12 cellular contexts compared by ENCODE assay signal in the genomic region with DNA sequence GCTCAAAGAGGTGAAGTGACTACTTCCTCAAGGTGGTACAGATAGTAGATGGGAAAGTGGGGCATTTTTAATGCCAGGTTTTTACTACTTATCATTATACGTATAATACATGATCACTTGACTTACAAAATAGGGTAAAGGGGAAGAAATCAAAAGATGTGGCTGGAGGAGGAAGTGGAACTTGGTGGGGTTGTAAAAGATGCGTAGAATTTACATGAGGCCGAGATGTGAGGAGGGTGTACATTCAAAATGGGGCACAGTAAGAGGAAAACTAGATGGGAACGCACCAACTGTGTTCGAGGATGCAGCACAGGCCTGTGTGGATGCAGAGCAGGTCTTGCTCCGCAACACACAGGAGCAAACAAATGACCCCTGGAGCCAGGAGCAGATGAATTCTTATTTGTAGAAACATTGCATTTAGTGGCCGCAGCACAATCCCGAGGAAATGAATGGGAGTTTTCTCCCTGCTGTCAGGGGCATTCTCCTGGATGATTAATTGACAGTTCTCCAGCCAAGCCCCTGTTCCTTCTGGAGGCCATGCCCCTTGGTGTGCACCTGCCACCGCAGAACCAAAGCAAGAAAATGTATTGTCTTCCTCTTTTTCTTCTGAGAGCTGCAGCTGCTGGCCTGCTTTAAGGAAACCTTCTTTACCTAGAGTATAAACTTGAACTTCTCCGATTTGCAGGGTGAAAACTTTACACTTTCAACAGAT.
A peak's percentile ranks its signal among the peaks of the same experiment; 100 is the strongest.
DNase-seq lines count a peak whose midpoint lies in the region; ATAC-seq and TF ChIP-seq lines count a peak whose summit lies in the region.
"Had no signal": no experiment of that assay in that cellular context is flagged by ENCODE, and none has a peak within 500 bp of the region (broad histone marks: within the 10 kb centered on the region; RNA-seq: fewer than 3 reads in every experiment).

No MANE protein-coding gene starts in this region.

- ATAC-seq in GM21423 (IDR thresholded peaks at IDR 0.05; ENCODE audit: unreplicated experiment) (peak; percentile 96), HG03196 (IDR thresholded peaks at IDR 0.05; ENCODE audit: unreplicated experiment) (peak; percentile 81), HG03097 (IDR thresholded peaks at IDR 0.05; ENCODE audit: low FRiP score, unreplicated experiment) (no peak)

- no peak overlapping the region for H2BK120ac ChIP-seq in mesenchymal stem cell (ENCODE audit: low read depth, low read length)

- H3K27me3 ChIP-seq in mesenchymal stem cell (ENCODE audit: control insufficient read depth in 1 of 2, insufficient read depth in 1 of 2, low read length in 2 of 2): no peaks in the 10 kb centered on the region
- H3K27me3 ChIP-seq: BE2C had no signal

- H2AFZ ChIP-seq in mesenchymal stem cell (ENCODE audit: low read depth, low read length): no peak overlapping the region

- TF ChIP-seq CTCF in GM10248 (IDR thresholded peaks at IDR 0.05; ENCODE audit: control extremely low read depth, extremely low read depth, low read depth, missing control alignments): no peak
- no peak for TF ChIP-seq CTCF in astrocyte of the cerebellum (IDR thresholded peaks at IDR 0.05; ENCODE audit: low read depth, low read length, missing control alignments)

- no peak overlapping the region for H3K18ac ChIP-seq in mesenchymal stem cell (ENCODE audit: low read depth in 1 of 2, low read length in 2 of 2)

- no peak overlapping the region for H3K9ac ChIP-seq in mesenchymal stem cell (ENCODE audit: low read length)

- H3K36me3 ChIP-seq in mesenchymal stem cell (ENCODE audit: control insufficient read depth in 1 of 2, insufficient read depth in 2 of 2, low read depth in 1 of 2, low read length in 2 of 2): no peaks in the 10 kb centered on the region
- H3K36me3 ChIP-seq: BE2C had no signal

- no peak overlapping the region for H4K91ac ChIP-seq in mesenchymal stem cell (ENCODE audit: low read length)

- DNase-seq in GM10248 (ENCODE audit: extremely low spot score) (peak; percentile 11), astrocyte of the cerebellum (ENCODE audit: low read depth) (peak; percentile 20), mesenchymal stem cell (no peak), NCI-H526 (lab: John Stamatoyannopoulos, UW) (no peak)
- DNase-seq in activated CD4-positive, CD25-positive, alpha-beta regulatory T cell treated with anti-CD3 and anti-CD28 coated beads, Interleukin-2, amount 50 U/mL, for 72 hours: no peak
- DNase-seq: BE2C, NCI-H1436 treated with DMSO at 0.1 percent for 48 hours, posterior cingulate gyrus, T1000 had no signal

- H4K8ac ChIP-seq in mesenchymal stem cell (ENCODE audit: low read length): no peak overlapping the region

- H2BK12ac ChIP-seq in mesenchymal stem cell (ENCODE audit: low read length in 2 of 2): no peak overlapping the region

- H3K4ac ChIP-seq in mesenchymal stem cell (ENCODE audit: low read depth in 1 of 2, low read length in 2 of 2): no peak overlapping the region

- CTCF ChIA-PET in GM10248 (lab: Yijun Ruan, JAX): no interaction called here

- H3K79me1 ChIP-seq in mesenchymal stem cell (replicated peaks; ENCODE audit: low read length, poor library complexity, severe bottlenecking): no peaks in the 10 kb centered on the region

- H3K4me1 ChIP-seq in mesenchymal stem cell (ENCODE audit: control insufficient read depth, insufficient read depth, low read depth, low read length): no peaks in the 10 kb centered on the region
- H3K4me1 ChIP-seq: BE2C had no signal

- H3K14ac ChIP-seq in mesenchymal stem cell (ENCODE audit: low read length in 2 of 2): no peak overlapping the region

- in situ Hi-C loops in astrocyte of the cerebellum (cut with HindIII; ENCODE audit: low sequenced_read_pairs): no loop called here

- H2AK5ac ChIP-seq in mesenchymal stem cell (ENCODE audit: low read length, severe bottlenecking): no peak overlapping the region

- 84% methylated on average over 8 of the region's 10 CpGs for WGBS in mesenchymal stem cell

- no peak overlapping the region for H3K27ac ChIP-seq in mesenchymal stem cell (ENCODE audit: low read length, poor library complexity, severe bottlenecking)

- no peak overlapping the region for H3K4me2 ChIP-seq in mesenchymal stem cell (ENCODE audit: low read length, poor library complexity, severe bottlenecking)

- POLR2A ChIA-PET in GM10248 (lab: Yijun Ruan, JAX): no interaction called here

- no peak overlapping the region for H2BK15ac ChIP-seq in mesenchymal stem cell (ENCODE audit: low read depth, poor library complexity, severe bottlenecking)

- H3K9me3 ChIP-seq in mesenchymal stem cell (ENCODE audit: control insufficient read depth, low read length): peaks cover 22% of the 10 kb centered on the region
- H3K9me3 ChIP-seq: BE2C had no signal

- H2BK5ac ChIP-seq in mesenchymal stem cell (ENCODE audit: low read depth, low read length, poor library complexity, severe bottlenecking): no peak overlapping the region

- no peak overlapping the region for H3K23ac ChIP-seq in mesenchymal stem cell (ENCODE audit: low read length in 2 of 2)

- H3K4me3 ChIP-seq in astrocyte of the cerebellum (ENCODE audit: low read depth, low read length) (no peak overlapping the region), mesenchymal stem cell (ENCODE audit: insufficient read depth in 1 of 2, low read depth in 1 of 2, low read length in 2 of 2) (no peak overlapping the region)

Comparison
In these comparisons a context has a peak if more than half of its experiments do, and no peak if none do; other contexts are left out.
1. DNase-seq: peak in GM10248 (single experiment) and astrocyte of the cerebellum (single experiment); none in mesenchymal stem cell (single experiment), NCI-H526 (0 of 2) and activated CD4-positive, CD25-positive, alpha-beta regulatory T cell treated with anti-CD3 and anti-CD28 coated beads, Interleukin-2, amount 50 U/mL, for 72 hours (single experiment).